ENCODE assay signal across 11 cellular contexts in the genomic region with DNA sequence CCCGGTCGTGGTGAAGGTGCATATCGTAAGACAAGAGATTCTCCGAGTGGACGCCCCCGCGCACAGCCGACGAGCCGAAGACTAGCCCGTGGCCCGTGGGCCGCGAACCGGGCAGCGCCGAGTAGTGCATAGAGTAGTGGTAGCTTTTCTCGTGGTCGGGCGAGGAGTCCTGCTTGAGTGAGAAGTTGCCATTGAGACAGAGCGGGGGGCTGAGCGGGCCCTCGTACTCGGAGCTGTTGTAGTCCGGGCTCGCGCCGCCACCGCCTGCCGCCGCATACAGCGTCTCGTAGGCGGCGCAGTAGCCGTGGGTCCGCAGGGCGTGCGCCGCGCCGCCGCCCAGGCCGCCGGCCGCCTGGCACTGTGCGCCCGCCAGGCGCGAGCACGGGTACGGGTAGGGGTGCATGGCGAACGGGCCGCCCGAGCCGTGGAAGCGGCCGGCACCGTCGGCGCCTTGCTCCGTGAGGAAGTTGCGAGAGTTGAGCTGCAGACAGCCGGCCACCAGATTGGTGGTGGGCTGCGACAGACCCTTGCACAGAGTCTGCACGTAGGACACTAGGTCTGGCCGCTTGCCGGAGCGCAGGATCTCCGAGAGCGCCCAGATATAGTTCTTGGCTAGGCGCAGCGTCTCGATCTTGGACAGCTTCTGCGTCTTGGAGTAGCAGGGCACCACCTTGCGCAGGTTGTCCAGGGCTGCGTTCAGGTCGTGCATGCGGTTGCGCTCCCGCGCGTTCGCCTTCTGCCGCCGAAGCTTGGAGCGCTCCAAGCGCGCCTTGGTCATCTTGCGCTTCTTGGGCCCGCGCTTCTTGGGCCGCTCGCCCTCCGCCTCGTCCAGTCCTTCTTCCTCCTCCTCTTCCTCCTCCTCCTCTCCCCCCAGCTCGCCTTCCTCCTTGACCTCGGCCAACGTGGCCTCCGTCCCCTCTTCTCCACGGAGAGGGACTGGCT. TPM values are rescaled to one million over a fixed set of nuclear protein-coding genes. Genes with fewer than 3 reads are reported as not detected.
DNase-seq lines count a peak whose midpoint lies in the region; ATAC-seq and TF ChIP-seq lines count a peak whose summit lies in the region.
"Had no signal": no experiment of that assay in that cellular context is flagged by ENCODE, and none has a peak within 500 bp of the region (broad histone marks: within the 10 kb centered on the region; RNA-seq: fewer than 3 reads in every experiment).

No MANE protein-coding gene starts in this region.

- H3K36me3 ChIP-seq in iPS-20b (ENCODE audit: insufficient read depth, low read depth, low read length) (no peaks in the 10 kb centered on the region), suprapubic skin (no peaks in the 10 kb centered on the region)

- no peaks in the 10 kb centered on the region for H3K9me3 Mint-ChIP-seq in activated naive CD8-positive, alpha-beta T cell (ENCODE audit: low read depth)

- H3K27ac ChIP-seq in iPS-20b (ENCODE audit: low read length), result no peak overlapping the region
- no peak overlapping the region for H3K27ac ChIP-seq in suprapubic skin

- TF ChIP-seq POLR2A in suprapubic skin (IDR thresholded peaks at IDR 0.05), result no peak

- peaks cover 39% of the 10 kb centered on the region for H3K27me3 Mint-ChIP-seq in activated naive CD8-positive, alpha-beta T cell

- ATAC-seq in HG02884 (IDR thresholded peaks at IDR 0.05; ENCODE audit: unreplicated experiment), result no peak

- H3K4me1 ChIP-seq in iPS-20b (ENCODE audit: insufficient read depth, low read length) (peaks cover 10% of the 10 kb centered on the region; the same call in 1 of the 2 replicates), suprapubic skin (peaks cover 46% of the 10 kb centered on the region)

- H3K27ac Mint-ChIP-seq in activated naive CD8-positive, alpha-beta T cell, result no peak overlapping the region

- H3K9ac ChIP-seq in iPS-20b (ENCODE audit: low read depth, low read length), result no peak overlapping the region

- H3K27me3 ChIP-seq in iPS-20b (ENCODE audit: insufficient read depth, low read length), result peaks cover 100% of the 10 kb centered on the region
- peaks cover 98% of the 10 kb centered on the region for H3K27me3 ChIP-seq in suprapubic skin

- H3K9me3 ChIP-seq in iPS-20b (ENCODE audit: insufficient read depth, low read depth, low read length), result no peaks in the 10 kb centered on the region
- H3K9me3 ChIP-seq in suprapubic skin, result no peaks in the 10 kb centered on the region

- TF ChIP-seq EP300 in suprapubic skin (IDR thresholded peaks at IDR 0.05), result no peak

- H3K36me3 Mint-ChIP-seq in activated naive CD8-positive, alpha-beta T cell, result no peaks in the 10 kb centered on the region

- peak; percentile 28 for DNase-seq in activated naive CD4-positive, alpha-beta T cell treated with Interleukin-2 at 50 U/mL for 16 hours
- no peak for DNase-seq in activated naive CD4-positive, alpha-beta T cell (lab: John Stamatoyannopoulos, UW)
- DNase-seq in suprapubic skin (ENCODE audit: low spot score in 2 of 2) (peak in 1 of 2 donors; percentile 61), globus pallidus (ENCODE audit: low spot score) (no peak), 8988T (no peak)
- DNase-seq: activated CD4-positive, alpha-beta T cell treated with anti-CD3 and anti-CD28 coated beads for 4 hours; midbrain; NCI-H526 treated with DMSO at 0.1 percent for 48 hours had no signal

- H3K4me3 Mint-ChIP-seq in activated naive CD8-positive, alpha-beta T cell, result peak overlapping the region; percentile 60

- H3K4me3 ChIP-seq in iPS-20b (ENCODE audit: low read length), result peak overlapping the region; percentile 60; the same call in 1 of the 2 replicates
- H3K4me3 ChIP-seq in suprapubic skin, result peak overlapping the region; percentile 43

- 2% methylated on average over 69 of the region's 102 CpGs for WGBS in suprapubic skin

- H3K4me1 Mint-ChIP-seq in activated naive CD8-positive, alpha-beta T cell (ENCODE audit: low read depth), result peaks cover 24% of the 10 kb centered on the region

- TF ChIP-seq CTCF in suprapubic skin (IDR thresholded peaks at IDR 0.05), result no peak

RNA-seq across cellular contexts. Expression of gene NEUROD2, which starts 2.0 kb away (rescaled TPM):
- total RNA-seq in suprapubic skin, result not detected

RNA-seq across cellular contexts. Expression of gene PPP1R1B, which starts 21.0 kb away (rescaled TPM):
- total RNA-seq in suprapubic skin, result 100 to 1,000 TPM in 1 of 4 donors, 10 to 100 TPM in 3; 43.7 to 112 (median 70.4) TPM

RNA-seq across cellular contexts. Expression of gene STARD3, which starts 31.2 kb away (rescaled TPM):
- 100 to 1,000 TPM in 2 of 4 donors, 10 to 100 TPM in 2; 51.7 to 156 (median 83.9) TPM for total RNA-seq in suprapubic skin

RNA-seq across cellular contexts. Expression of gene TCAP, which starts 59.4 kb away (rescaled TPM):
- total RNA-seq in suprapubic skin, result 1 to 10 TPM in 2 of 4 donors, under 1 TPM in 1, not detected in 1; 0.57 to 2.4 (median 1.1) TPM
